15 cellular contexts compared by ENCODE assay signal in genomic region chr9:111161015-111161415, GRCh38.
A peak's percentile ranks its signal among the peaks of the same experiment; 100 is the strongest.
DNase-seq lines count a peak whose midpoint lies in the region; ATAC-seq, FAIRE-seq and TF ChIP-seq lines count a peak whose summit lies in the region.
"Had no signal": no experiment of that assay in that cellular context is flagged by ENCODE, and none has a peak within 500 bp of the region (broad histone marks: within the 10 kb centered on the region; RNA-seq: fewer than 3 reads in every experiment).

No MANE protein-coding gene starts in this region.

- TF ChIP-seq CTCF in bronchial epithelial cell (IDR thresholded peaks at IDR 0.05; ENCODE audit: insufficient read depth, low read length, severe bottlenecking): no peak
- TF ChIP-seq CTCF in stomach (IDR thresholded peaks at IDR 0.05): no peak

- no peak overlapping the region for H3K14ac ChIP-seq in trophoblast cell (ENCODE audit: low read length)

- TF ChIP-seq POLR2A in stomach (IDR thresholded peaks at IDR 0.05): no peak

- FAIRE-seq in bronchial epithelial cell (lab: Jason Lieb, UNC): no peak

- no peak overlapping the region for H4K12ac ChIP-seq in trophoblast cell (ENCODE audit: low read depth, low read length)

- no peak overlapping the region for H3K9ac ChIP-seq in trophoblast cell (ENCODE audit: low read length)

- TF ChIP-seq EP300 in stomach (IDR thresholded peaks at IDR 0.05): no peak

- H3K36me3 ChIP-seq in bronchial epithelial cell (ENCODE audit: control insufficient read depth, insufficient read depth, low read length): no peaks in the 10 kb centered on the region
- H3K36me3 ChIP-seq in trophoblast cell (ENCODE audit: control insufficient read depth in 1 of 2, insufficient read depth in 2 of 2, low read length in 2 of 2): no peaks in the 10 kb centered on the region
- no peaks in the 10 kb centered on the region for H3K36me3 ChIP-seq in stomach

- WGBS in trophoblast cell (ENCODE audit: extremely low coverage, insufficient coverage, insufficient read length): no CpG with 5 or more reads among the region's 3 CpGs
- WGBS in stomach, 5 donors: 72 to 90% (median 77%) methylated on average over 3 of the region's 3 CpGs

- H3K9me3 Mint-ChIP-seq in activated CD8-positive, alpha-beta T cell treated with anti-CD3 and anti-CD28 coated beads, Interleukin-2, amount 10 ng/mL, durations not matched to agents 7 days and 5 days (ENCODE audit: insufficient read depth): no peaks in the 10 kb centered on the region
- H3K9me3 Mint-ChIP-seq: activated T-helper 1 cell treated with anti-CD3 and anti-CD28 coated beads, Interleukin-12 subunit alpha, Interleukin-12 subunit beta, Interleukin-2, Interleukin-4 antibody, amounts not matched to agents 30 ng/mL and 10 ng/mL and 1 ng/mL, durations not matched to agents 14 hours and 24 hours and 36 hours had no signal

- H3K27me3 ChIP-seq in bronchial epithelial cell (ENCODE audit: control insufficient read depth, insufficient read depth, low read length) (no peaks in the 10 kb centered on the region), trophoblast cell (ENCODE audit: insufficient read depth, low read length) (no peaks in the 10 kb centered on the region), stomach (no peaks in the 10 kb centered on the region)

- H3K4me2 ChIP-seq in trophoblast cell (ENCODE audit: low read length): no peak overlapping the region
- H3K4me2 ChIP-seq: PC-9 had no signal

- no peak overlapping the region for H3K4ac ChIP-seq in trophoblast cell (ENCODE audit: low read depth, low read length)

- H4K91ac ChIP-seq in trophoblast cell (ENCODE audit: low read depth, low read length): no peak overlapping the region

- H3K18ac ChIP-seq in trophoblast cell (ENCODE audit: low read length): no peak overlapping the region

- ATAC-seq in activated CD8-positive, alpha-beta T cell treated with anti-CD3 and anti-CD28 coated beads, Interleukin-2, amount 10 ng/mL, durations not matched to agents 7 days and 5 days: no peak
- ATAC-seq: stimulated activated memory B cell treated with anti-CD40 and anti-IgM and Interleukin-4, amounts not matched to agents 10 μg/mL and 1 μg/mL and 100 μg/mL, for 72 hours had no signal

- H2AK5ac ChIP-seq in trophoblast cell (ENCODE audit: low read length): no peak overlapping the region

- no peaks in the 10 kb centered on the region for H3K27me3 Mint-ChIP-seq in activated CD8-positive, alpha-beta T cell treated with anti-CD3 and anti-CD28 coated beads, Interleukin-2, amount 10 ng/mL, durations not matched to agents 7 days and 5 days (ENCODE audit: low read depth)
- H3K27me3 Mint-ChIP-seq: activated CD4-positive, alpha-beta T cell treated with anti-CD3 and anti-CD28 coated beads, Interleukin-2, amount 10 ng/mL, durations not matched to agents 24 days and 14 days; stimulated activated memory B cell treated with anti-CD40 and anti-IgM and Interleukin-4, amounts not matched to agents 10 μg/mL and 1 μg/mL and 100 μg/mL, for 72 hours had no signal

- DNase-seq in AG08396 (ENCODE audit: low spot score): peak; percentile 34
- peak; percentile 10 for DNase-seq in HT1080 (ENCODE audit: low read depth)
- peak; percentile 66 for DNase-seq in bronchial epithelial cell (ENCODE audit: low read depth)
- DNase-seq in left kidney (ENCODE audit: low read depth, low spot score): peak; percentile 78
- no peak for DNase-seq in NOMO-1 (lab: John Stamatoyannopoulos, UW; ENCODE audit: unreplicated experiment in 2 of 2)
- no peak for DNase-seq in trophoblast cell
- DNase-seq in stomach: no peak
- DNase-seq in activated CD8-positive, alpha-beta T cell treated with anti-CD3 and anti-CD28 coated beads, Interleukin-2, amount 10 ng/mL, durations not matched to agents 7 days and 5 days: no peak
- DNase-seq: activated CD4-positive, alpha-beta T cell treated with anti-CD3 and anti-CD28 coated beads, Interleukin-2, amount 10 ng/mL, durations not matched to agents 24 days and 14 days; NCI-H1092 treated with DMSO at 0.1 percent for 48 hours; PC-9; stimulated activated CD4-positive, alpha-beta T cell treated with anti-CD3 and anti-CD28 coated beads, Interleukin-4, amount 100 ng/mL, for 24 hours had no signal

- no peaks in the 10 kb centered on the region for H3K4me1 Mint-ChIP-seq in activated CD8-positive, alpha-beta T cell treated with anti-CD3 and anti-CD28 coated beads, Interleukin-2, amount 10 ng/mL, durations not matched to agents 7 days and 5 days (ENCODE audit: low read depth)
- H3K4me1 Mint-ChIP-seq: activated CD4-positive, alpha-beta T cell treated with anti-CD3 and anti-CD28 coated beads, Interleukin-2, amount 10 ng/mL, durations not matched to agents 24 days and 14 days; stimulated activated memory B cell treated with anti-CD40 and anti-IgM and Interleukin-4, amounts not matched to agents 10 μg/mL and 1 μg/mL and 100 μg/mL, for 72 hours had no signal

- POLR2A ChIA-PET in activated CD8-positive, alpha-beta T cell treated with anti-CD3 and anti-CD28 coated beads, Interleukin-2, amount 10 ng/mL, durations not matched to agents 7 days and 5 days (lab: Charles Lee): no interaction called here

- no peak overlapping the region for H3K23ac ChIP-seq in trophoblast cell (ENCODE audit: low read length)

- H2BK120ac ChIP-seq in trophoblast cell (ENCODE audit: insufficient read depth, low read length, poor library complexity): no peak overlapping the region

- H3K79me1 ChIP-seq in trophoblast cell (ENCODE audit: low read length): no peaks in the 10 kb centered on the region

- no peak overlapping the region for H2BK5ac ChIP-seq in trophoblast cell (ENCODE audit: low read depth, low read length, poor library complexity)

- no peak overlapping the region for H3K4me3 Mint-ChIP-seq in activated CD8-positive, alpha-beta T cell treated with anti-CD3 and anti-CD28 coated beads, Interleukin-2, amount 10 ng/mL, durations not matched to agents 7 days and 5 days
- H3K4me3 Mint-ChIP-seq: activated CD4-positive, alpha-beta T cell treated with anti-CD3 and anti-CD28 coated beads, Interleukin-2, amount 10 ng/mL, durations not matched to agents 24 days and 14 days; activated T-helper 1 cell treated with anti-CD3 and anti-CD28 coated beads, Interleukin-12 subunit alpha, Interleukin-12 subunit beta, Interleukin-2, Interleukin-4 antibody, amounts not matched to agents 30 ng/mL and 10 ng/mL and 1 ng/mL, durations not matched to agents 14 hours and 24 hours and 36 hours; stimulated activated memory B cell treated with anti-CD40 and anti-IgM and Interleukin-4, amounts not matched to agents 10 μg/mL and 1 μg/mL and 100 μg/mL, for 72 hours had no signal

- no peak overlapping the region for H2BK12ac ChIP-seq in trophoblast cell (ENCODE audit: low read length)

- H3K79me2 ChIP-seq in trophoblast cell (ENCODE audit: control insufficient read depth, insufficient read depth, low read length, poor library complexity): no peaks in the 10 kb centered on the region

- intact Hi-C loops in stomach (cut with DNase I; ENCODE audit: low total_unique reads): no loop called here

- H2AFZ ChIP-seq in trophoblast cell (ENCODE audit: insufficient read depth, low read length, poor library complexity): no peak overlapping the region
- H2AFZ ChIP-seq: PC-9 had no signal

- no peak overlapping the region for H4K8ac ChIP-seq in trophoblast cell (ENCODE audit: low read depth, low read length)

- H3K9me3 ChIP-seq in trophoblast cell (ENCODE audit: insufficient read depth, low read depth, low read length) (no peaks in the 10 kb centered on the region), stomach (no peaks in the 10 kb centered on the region)

- no peaks in the 10 kb centered on the region for H3K36me3 Mint-ChIP-seq in activated CD8-positive, alpha-beta T cell treated with anti-CD3 and anti-CD28 coated beads, Interleukin-2, amount 10 ng/mL, durations not matched to agents 7 days and 5 days (ENCODE audit: low read depth)
- H3K36me3 Mint-ChIP-seq: stimulated activated memory B cell treated with anti-CD40 and anti-IgM and Interleukin-4, amounts not matched to agents 10 μg/mL and 1 μg/mL and 100 μg/mL, for 72 hours had no signal

- no peak overlapping the region for H3K27ac ChIP-seq in trophoblast cell (ENCODE audit: low read depth, low read length)
- H3K27ac ChIP-seq in stomach: no peak overlapping the region
- H3K27ac ChIP-seq: C4-2B, PC-9 had no signal

- H3K4me1 ChIP-seq in trophoblast cell (ENCODE audit: control insufficient read depth in 1 of 2, insufficient read depth in 2 of 2, low read length in 2 of 2) (no peaks in the 10 kb centered on the region), stomach (peaks cover 0 to 16% (median 0%) of the 10 kb centered on the region in 4 donors)

- H3K27ac Mint-ChIP-seq in activated CD8-positive, alpha-beta T cell treated with anti-CD3 and anti-CD28 coated beads, Interleukin-2, amount 10 ng/mL, durations not matched to agents 7 days and 5 days: no peak overlapping the region
- H3K27ac Mint-ChIP-seq: activated CD4-positive, alpha-beta T cell treated with anti-CD3 and anti-CD28 coated beads, Interleukin-2, amount 10 ng/mL, durations not matched to agents 24 days and 14 days; activated T-helper 1 cell treated with anti-CD3 and anti-CD28 coated beads, Interleukin-12 subunit alpha, Interleukin-12 subunit beta, Interleukin-2, Interleukin-4 antibody, amounts not matched to agents 30 ng/mL and 10 ng/mL and 1 ng/mL, durations not matched to agents 14 hours and 24 hours and 36 hours; stimulated activated memory B cell treated with anti-CD40 and anti-IgM and Interleukin-4, amounts not matched to agents 10 μg/mL and 1 μg/mL and 100 μg/mL, for 72 hours had no signal

- H3K4me3 ChIP-seq in bronchial epithelial cell (ENCODE audit: low read depth, low read length) (no peak overlapping the region), trophoblast cell (ENCODE audit: low read depth, low read length) (no peak overlapping the region), stomach (no peak overlapping the region)
- H3K4me3 ChIP-seq: PC-9 had no signal

- CTCF ChIA-PET in activated CD8-positive, alpha-beta T cell treated with anti-CD3 and anti-CD28 coated beads, Interleukin-2, amount 10 ng/mL, durations not matched to agents 7 days and 5 days (lab: Charles Lee): no interaction called here

Comparison
In these comparisons a context has a peak if more than half of its experiments do, and no peak if none do; other contexts are left out.
1. DNase-seq: peak in AG08396 (single experiment), HT1080 (single experiment), bronchial epithelial cell (single experiment) and left kidney (single experiment); none in NOMO-1 (0 of 2), trophoblast cell (0 of 2), stomach (single experiment) and activated CD8-positive, alpha-beta T cell treated with anti-CD3 and anti-CD28 coated beads, Interleukin-2, amount 10 ng/mL, durations not matched to agents 7 days and 5 days (single experiment).